In the genomic region with DNA sequence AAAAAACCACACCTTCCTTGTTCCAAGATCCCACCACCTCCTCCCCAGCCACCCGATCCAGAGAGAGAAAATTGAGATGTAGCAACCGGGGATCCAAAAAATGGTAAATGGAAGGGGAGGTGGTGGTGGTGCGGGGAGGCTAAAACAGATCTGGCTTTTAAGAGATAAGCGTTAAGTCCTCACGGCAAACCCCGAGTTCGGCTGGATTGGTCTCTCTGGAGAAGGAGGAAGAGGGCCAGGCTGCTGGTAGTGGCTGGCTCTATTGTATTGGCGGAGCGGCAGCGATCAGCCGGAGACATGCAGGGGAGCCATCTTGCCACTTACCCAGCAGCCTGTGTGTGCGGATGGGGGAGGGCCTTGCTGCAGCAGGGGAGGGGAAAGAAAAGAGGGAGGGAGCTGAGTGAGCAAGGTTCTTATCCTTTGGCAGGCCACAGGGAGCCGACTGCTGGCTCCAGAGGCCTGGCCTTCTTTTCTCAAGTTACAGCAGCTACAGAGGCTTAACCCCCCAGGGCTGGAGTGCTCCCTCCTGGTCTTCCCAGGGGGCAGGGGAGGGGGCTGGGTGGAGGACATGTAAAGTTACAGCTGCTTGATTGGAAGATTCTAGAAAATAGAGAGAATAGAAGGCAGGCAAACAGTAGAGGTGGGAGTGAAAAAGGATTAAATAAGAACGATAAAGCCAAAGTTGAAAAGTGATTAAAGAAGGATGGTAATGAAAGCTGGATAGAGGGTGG, we compare ENCODE assay signal across 1 cellular context.
TF ChIP-seq lines count a peak whose summit lies in the region.

No MANE protein-coding gene starts in this region.

TF ChIP-seq in HEK293, 187 proteins besides CTCF, POLR2A, EP300 and RAD21 (continued from another document and continues in another):
- no peak for TF ChIP-seq PRDM4 (tag by site-specific recombination; IDR thresholded peaks at IDR 0.05)
- TF ChIP-seq KLF1 (tag by site-specific recombination; IDR thresholded peaks at IDR 0.05): peak; percentile 67; the same call in 1 of the 2 replicates
- no peak for TF ChIP-seq RBAK (tag by site-specific recombination; IDR thresholded peaks at IDR 0.05)
- TF ChIP-seq ZNF623 (tag by site-specific recombination; IDR thresholded peaks at IDR 0.05): no peak; the same call in 1 of the 2 replicates
- TF ChIP-seq PATZ1 (tag by site-specific recombination; IDR thresholded peaks at IDR 0.05): peak; percentile 94
- no peak for TF ChIP-seq ZNF473 (tag by site-specific recombination; IDR thresholded peaks at IDR 0.05)
- no peak for TF ChIP-seq ZNF266 (tag by site-specific recombination; IDR thresholded peaks at IDR 0.05; ENCODE audit: low read depth)
- TF ChIP-seq ZSCAN16 (tag by site-specific recombination; IDR thresholded peaks at IDR 0.05): peak; percentile 76
- TF ChIP-seq ZNF433 (tag by site-specific recombination; IDR thresholded peaks at IDR 0.05; ENCODE audit: low read depth): no peak
- no peak for TF ChIP-seq ZNF654 (tag by site-specific recombination; IDR thresholded peaks at IDR 0.05; ENCODE audit: low read depth)
- no peak for TF ChIP-seq GLI4 (tag by site-specific recombination; IDR thresholded peaks at IDR 0.05)
- no peak for TF ChIP-seq ZNF529 (tag by site-specific recombination; IDR thresholded peaks at IDR 0.05; ENCODE audit: insufficient replicate concordance)
- peak; percentile 97 for TF ChIP-seq GLIS2 (tag by site-specific recombination; IDR thresholded peaks at IDR 0.05)
- no peak for TF ChIP-seq ZNF791 (tag by site-specific recombination; IDR thresholded peaks at IDR 0.05)
- peak; percentile 100 for TF ChIP-seq ZSCAN30 (tag by site-specific recombination; IDR thresholded peaks at IDR 0.05)
- TF ChIP-seq, protein P1, sequence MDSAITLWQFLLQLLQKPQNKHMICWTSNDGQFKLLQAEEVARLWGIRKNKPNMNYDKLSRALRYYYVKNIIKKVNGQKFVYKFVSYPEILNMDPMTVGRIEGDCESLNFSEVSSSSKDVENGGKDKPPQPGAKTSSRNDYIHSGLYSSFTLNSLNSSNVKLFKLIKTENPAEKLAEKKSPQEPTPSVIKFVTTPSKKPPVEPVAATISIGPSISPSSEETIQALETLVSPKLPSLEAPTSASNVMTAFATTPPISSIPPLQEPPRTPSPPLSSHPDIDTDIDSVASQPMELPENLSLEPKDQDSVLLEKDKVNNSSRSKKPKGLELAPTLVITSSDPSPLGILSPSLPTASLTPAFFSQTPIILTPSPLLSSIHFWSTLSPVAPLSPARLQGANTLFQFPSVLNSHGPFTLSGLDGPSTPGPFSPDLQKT (IDR thresholded peaks at IDR 0.05; ENCODE audit: borderline replicate concordance, low read depth, low read length): no peak
- TF ChIP-seq REST (tag by site-specific recombination; IDR thresholded peaks at IDR 0.05): peak; percentile 24; the same call in 1 of the 2 replicates
- peak; percentile 88 for TF ChIP-seq ZNF76 (tag by site-specific recombination; IDR thresholded peaks at IDR 0.05; ENCODE audit: borderline replicate concordance, low read depth)
- no peak for TF ChIP-seq ZBTB21 (tag by site-specific recombination; IDR thresholded peaks at IDR 0.05)
- TF ChIP-seq ZNF335 (tag by site-specific recombination; conservative IDR thresholded peaks at IDR 0.05): peak; percentile 25; the same call in 1 of the 2 replicates
- TF ChIP-seq KLF10 (tag by site-specific recombination; IDR thresholded peaks at IDR 0.05): peak; percentile 45; the same call in 1 of the 2 replicates
- TF ChIP-seq SETDB1 (IDR thresholded peaks at IDR 0.05; ENCODE audit: insufficient read length, low read length): no peak
- no peak for TF ChIP-seq ZNF138 (tag by site-specific recombination; IDR thresholded peaks at IDR 0.05; ENCODE audit: borderline replicate concordance)
- peak; percentile 75 for TF ChIP-seq PRDM10 (tag by site-specific recombination; IDR thresholded peaks at IDR 0.05)
- peak; percentile 49; the same call in 1 of the 2 replicates for TF ChIP-seq ZFP69B (tag by site-specific recombination; IDR thresholded peaks at IDR 0.05)
- TF ChIP-seq YY1 (tag by site-specific recombination; IDR thresholded peaks at IDR 0.05): peak; percentile 88; the same call in 1 of the 2 replicates
- TF ChIP-seq, protein P2, sequence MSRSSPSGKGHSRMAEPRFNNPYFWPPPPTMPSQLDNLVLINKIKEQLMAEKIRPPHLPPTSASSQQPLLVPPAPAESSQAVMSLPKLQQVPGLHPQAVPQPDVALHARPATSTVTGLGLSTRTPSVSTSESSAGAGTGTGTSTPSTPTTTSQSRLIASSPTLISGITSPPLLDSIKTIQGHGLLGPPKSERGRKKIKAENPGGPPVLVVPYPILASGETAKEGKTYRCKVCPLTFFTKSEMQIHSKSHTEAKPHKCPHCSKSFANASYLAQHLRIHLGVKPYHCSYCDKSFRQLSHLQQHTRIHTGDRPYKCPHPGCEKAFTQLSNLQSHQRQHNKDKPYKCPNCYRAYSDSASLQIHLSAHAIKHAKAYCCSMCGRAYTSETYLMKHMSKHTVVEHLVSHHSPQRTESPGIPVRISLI (tag by site-specific recombination; IDR thresholded peaks at IDR 0.05): no peak
- TF ChIP-seq SCRT2 (tag by site-specific recombination; IDR thresholded peaks at IDR 0.05): no peak; the same call in 1 of the 2 replicates
- no peak for TF ChIP-seq ZNF37A (tag by site-specific recombination; IDR thresholded peaks at IDR 0.05)
- no peak for TF ChIP-seq ZNF624 (tag by site-specific recombination; IDR thresholded peaks at IDR 0.05)
- TF ChIP-seq ZNF174 (tag by site-specific recombination; IDR thresholded peaks at IDR 0.05): no peak
- TF ChIP-seq, protein P3, sequence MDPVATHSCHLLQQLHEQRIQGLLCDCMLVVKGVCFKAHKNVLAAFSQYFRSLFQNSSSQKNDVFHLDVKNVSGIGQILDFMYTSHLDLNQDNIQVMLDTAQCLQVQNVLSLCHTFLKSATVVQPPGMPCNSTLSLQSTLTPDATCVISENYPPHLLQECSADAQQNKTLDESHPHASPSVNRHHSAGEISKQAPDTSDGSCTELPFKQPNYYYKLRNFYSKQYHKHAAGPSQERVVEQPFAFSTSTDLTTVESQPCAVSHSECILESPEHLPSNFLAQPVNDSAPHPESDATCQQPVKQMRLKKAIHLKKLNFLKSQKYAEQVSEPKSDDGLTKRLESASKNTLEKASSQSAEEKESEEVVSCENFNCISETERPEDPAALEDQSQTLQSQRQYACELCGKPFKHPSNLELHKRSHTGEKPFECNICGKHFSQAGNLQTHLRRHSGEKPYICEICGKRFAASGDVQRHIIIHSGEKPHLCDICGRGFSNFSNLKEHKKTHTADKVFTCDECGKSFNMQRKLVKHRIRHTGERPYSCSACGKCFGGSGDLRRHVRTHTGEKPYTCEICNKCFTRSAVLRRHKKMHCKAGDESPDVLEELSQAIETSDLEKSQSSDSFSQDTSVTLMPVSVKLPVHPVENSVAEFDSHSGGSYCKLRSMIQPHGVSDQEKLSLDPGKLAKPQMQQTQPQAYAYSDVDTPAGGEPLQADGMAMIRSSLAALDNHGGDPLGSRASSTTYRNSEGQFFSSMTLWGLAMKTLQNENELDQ (tag by site-specific recombination; IDR thresholded peaks at IDR 0.05; ENCODE audit: low read depth): no peak
- no peak for TF ChIP-seq ZNF645 (tag by site-specific recombination; IDR thresholded peaks at IDR 0.05)
- TF ChIP-seq ZNF501 (tag by site-specific recombination; IDR thresholded peaks at IDR 0.05): no peak
- TF ChIP-seq ZNF707 (tag by site-specific recombination; IDR thresholded peaks at IDR 0.05): no peak
- no peak for TF ChIP-seq ZNF658 (tag by site-specific recombination; IDR thresholded peaks at IDR 0.05)
- 0 out of 2 replicates have a peak, but pooled peaks have one; percentile 6 for TF ChIP-seq ZNF580 (tag by site-specific recombination; IDR thresholded peaks at IDR 0.05)
- TF ChIP-seq ZBTB48 (tag by site-specific recombination; IDR thresholded peaks at IDR 0.05): no peak
